In genomic region chr1:228989992-228990827, GRCh38 we compare ENCODE assay signal across 8 cellular contexts.
DNase-seq lines count a peak whose midpoint lies in the region; TF ChIP-seq lines count a peak whose summit lies in the region.

No MANE protein-coding gene starts in this region.

- POLR2A ChIA-PET in HEK293T (lab: Yijun Ruan, JAX) = no interaction called here

- H3K36me3 Mint-ChIP-seq in nephron progenitor cell (ENCODE audit: low read depth) = no peaks in the 10 kb centered on the region

- CTCF ChIA-PET in HEK293T (lab: Yijun Ruan, JAX) = no interaction called here

- peaks cover 48% of the 10 kb centered on the region for H3K4me1 Mint-ChIP-seq in nephron progenitor cell

- no peaks in the 10 kb centered on the region for H3K9me3 Mint-ChIP-seq in nephron progenitor cell

- peak; percentile 93 for DNase-seq in CMK (ENCODE audit: low read depth)
- peak; percentile 84 for DNase-seq in NCI-H345 treated with DMSO at 0.1 percent for 48 hours (lab: John Stamatoyannopoulos, UW; ENCODE audit: unreplicated experiment)
- DNase-seq in epithelial cell of proximal tubule (ENCODE audit: low read depth) = peak; percentile 48
- DNase-seq in nephron progenitor cell = no peak
- DNase-seq in HEK293T (ENCODE audit: extremely low spot score) = no peak
- DNase-seq in activated naive CD4-positive, alpha-beta T cell (lab: John Stamatoyannopoulos, UW) = no peak
- DNase-seq in HUDEP-2 (lab: John Stamatoyannopoulos, UW; ENCODE audit: unreplicated experiment in 76 of 76) = no peak
- no peak for DNase-seq in retina

- no peak for TF ChIP-seq CTCF in epithelial cell of proximal tubule (conservative IDR thresholded peaks at IDR 0.05; ENCODE audit: low read depth, low read length)
- no peak for TF ChIP-seq CTCF in nephron progenitor cell (IDR thresholded peaks at IDR 0.05)

- H3K27me3 Mint-ChIP-seq in nephron progenitor cell (ENCODE audit: low read depth, poor library complexity) = peaks cover 3% of the 10 kb centered on the region

- H3K27ac Mint-ChIP-seq in nephron progenitor cell = peak overlapping the region; percentile 61

- H3K4me3 Mint-ChIP-seq in nephron progenitor cell = no peak overlapping the region

- H3K4me3 ChIP-seq in epithelial cell of proximal tubule (ENCODE audit: low read depth, low read length) = no peak overlapping the region

TF ChIP-seq in HEK293T, 16 proteins besides CTCF, POLR2A, EP300 and RAD21:
- TF ChIP-seq FOXM1 (IDR thresholded peaks at IDR 0.05; ENCODE audit: borderline replicate concordance) (no peak), ZNF384 (IDR thresholded peaks at IDR 0.05) (no peak), SP1 (IDR thresholded peaks at IDR 0.05) (no peak), ELF4 (IDR thresholded peaks at IDR 0.05) (no peak), NFRKB (IDR thresholded peaks at IDR 0.05) (no peak), BHLHE40 (IDR thresholded peaks at IDR 0.05; ENCODE audit: borderline replicate concordance) (no peak), PKNOX1 (IDR thresholded peaks at IDR 0.05) (no peak), FOXA1 (IDR thresholded peaks at IDR 0.05) (no peak), SUZ12 (IDR thresholded peaks at IDR 0.05) (no peak), FOXK2 (IDR thresholded peaks at IDR 0.05) (no peak), TARDBP (IDR thresholded peaks at IDR 0.05) (no peak), CTBP1 (IDR thresholded peaks at IDR 0.05; ENCODE audit: borderline replicate concordance) (no peak)

Comparison
In these comparisons a context has a peak if more than half of its experiments do, and no peak if none do; other contexts are left out.
1. DNase-seq: peak in CMK (single experiment), NCI-H345 treated with DMSO at 0.1 percent for 48 hours (single experiment) and epithelial cell of proximal tubule (single experiment); none in nephron progenitor cell (single experiment), HEK293T (single experiment), activated naive CD4-positive, alpha-beta T cell (0 of 4), HUDEP-2 (0 of 76) and retina (single experiment).